Comparison of ENCODE assay signal across 11 cellular contexts in genomic region chr2:1750270-1750934, GRCh38. TPM values are rescaled to one million over a fixed set of nuclear protein-coding genes. Genes with fewer than 3 reads are reported as not detected.
DNase-seq lines count a peak whose midpoint lies in the region; ATAC-seq and TF ChIP-seq lines count a peak whose summit lies in the region.
"Had no signal": no experiment of that assay in that cellular context is flagged by ENCODE, and none has a peak within 500 bp of the region (broad histone marks: within the 10 kb centered on the region; RNA-seq: fewer than 3 reads in every experiment).

No MANE protein-coding gene starts in this region.

- peaks cover 4% of the 10 kb centered on the region for H3K36me3 Mint-ChIP-seq in activated CD8-positive, alpha-beta T cell treated with anti-CD3 and anti-CD28 coated beads, Interleukin-2, amount 10 ng/mL, durations not matched to agents 7 days and 5 days (ENCODE audit: low read depth)
- no peaks in the 10 kb centered on the region for H3K36me3 Mint-ChIP-seq in activated CD8-positive, alpha-beta T cell treated with anti-CD3 and anti-CD28 coated beads for 36 hours (ENCODE audit: low read depth)
- peaks cover 3% of the 10 kb centered on the region for H3K36me3 Mint-ChIP-seq in endodermal cell (ENCODE audit: low read depth)
- H3K36me3 Mint-ChIP-seq in type B pancreatic cell, result peaks cover 8% of the 10 kb centered on the region
- H3K36me3 Mint-ChIP-seq in GM23338 (ENCODE audit: low read depth), result peaks cover 31% of the 10 kb centered on the region
- H3K36me3 Mint-ChIP-seq: CD8-positive, alpha-beta memory T cell had no signal

- peak overlapping the region; percentile 90 for H3K27ac ChIP-seq in Panc1 (ENCODE audit: low read length)
- H3K27ac ChIP-seq in endodermal cell (ENCODE audit: low read depth, low read length), result no peak overlapping the region
- H3K27ac ChIP-seq in GM23338 (ENCODE audit: low read depth), result no peak overlapping the region

- ATAC-seq in activated CD8-positive, alpha-beta T cell treated with anti-CD3 and anti-CD28 coated beads, Interleukin-2, amount 10 ng/mL, durations not matched to agents 7 days and 5 days, result no peak
- ATAC-seq in activated CD8-positive, alpha-beta T cell treated with anti-CD3 and anti-CD28 coated beads for 36 hours, result no peak
- no peak; the same call in 1 of the 2 replicates for ATAC-seq in Panc1
- no peak for ATAC-seq in GM23338

- H3K79me2 ChIP-seq in GM23338 (replicated peaks; ENCODE audit: insufficient read depth), result no peaks in the 10 kb centered on the region

- H4K20me1 ChIP-seq in GM23338 (replicated peaks; ENCODE audit: insufficient read depth), result no peaks in the 10 kb centered on the region

- TF ChIP-seq CTCF in activated CD8-positive, alpha-beta T cell treated with anti-CD3 and anti-CD28 coated beads for 36 hours (IDR thresholded peaks at IDR 0.05), result no peak
- TF ChIP-seq CTCF in Panc1 (IDR thresholded peaks at IDR 0.05) (no peak), endodermal cell (conservative IDR thresholded peaks at IDR 0.05) (no peak), type B pancreatic cell (conservative IDR thresholded peaks at IDR 0.05) (no peak), GM23338 (conservative IDR thresholded peaks at IDR 0.05; ENCODE audit: low read depth in 2 of 2) (no peak)

- no peaks in the 10 kb centered on the region for H3K9me3 ChIP-seq in Panc1 (ENCODE audit: control insufficient read depth, insufficient read depth, low read depth, low read length)
- peaks cover 11% of the 10 kb centered on the region for H3K9me3 ChIP-seq in endodermal cell (ENCODE audit: control insufficient read depth, low read length)

- BruUV-seq in Panc1 (replicated peaks; lab: Mats Ljungman, UMichigan), result no TSS peak

- peaks cover 14% of the 10 kb centered on the region for H3K4me1 ChIP-seq in Panc1 (ENCODE audit: control insufficient read depth, insufficient read depth, low read length)
- no peaks in the 10 kb centered on the region for H3K4me1 ChIP-seq in endodermal cell (ENCODE audit: control insufficient read depth, insufficient read depth, low read length)
- H3K4me1 ChIP-seq in GM23338 (ENCODE audit: insufficient read depth), result peaks cover 2% of the 10 kb centered on the region; the same call in 1 of the 2 replicates

- CTCF ChIA-PET in activated CD8-positive, alpha-beta T cell treated with anti-CD3 and anti-CD28 coated beads, Interleukin-2, amount 10 ng/mL, durations not matched to agents 7 days and 5 days (lab: Charles Lee), result interaction anchor here (0.6 to 1.7 kb wide), 8 partner anchors 13 to 198 kb away, joined by 3 to 5 read pairs (median 4); no protein-coding TSS in a partner anchor
- CTCF ChIA-PET in activated CD8-positive, alpha-beta T cell treated with anti-CD3 and anti-CD28 coated beads for 36 hours (lab: Charles Lee), result interaction anchor here (0.6 to 2.2 kb wide), 8 partner anchors 9 to 126 kb away, joined by 3 to 7 read pairs (median 4); no protein-coding TSS in a partner anchor
- CTCF ChIA-PET in Panc1 (lab: Charles Lee), result interaction anchor here (0.6 to 1.2 kb wide), 10 partner anchors 8 to 199 kb away, joined by 3 to 6 read pairs (median 4); no protein-coding TSS in a partner anchor

- no peak overlapping the region for H3K27ac Mint-ChIP-seq in activated CD8-positive, alpha-beta T cell treated with anti-CD3 and anti-CD28 coated beads, Interleukin-2, amount 10 ng/mL, durations not matched to agents 7 days and 5 days
- H3K27ac Mint-ChIP-seq in activated CD8-positive, alpha-beta T cell treated with anti-CD3 and anti-CD28 coated beads for 36 hours, result no peak overlapping the region
- no peak overlapping the region for H3K27ac Mint-ChIP-seq in endodermal cell
- peak overlapping the region; percentile 66 for H3K27ac Mint-ChIP-seq in type B pancreatic cell
- H3K27ac Mint-ChIP-seq in GM23338, result no peak overlapping the region

- intact Hi-C loops in activated CD8-positive, alpha-beta T cell treated with anti-CD3 and anti-CD28 coated beads for 36 hours (cut with micrococcal nuclease), result no loop called here
- intact Hi-C loops in Panc1 (cut with micrococcal nuclease; ENCODE audit: unreplicated experiment), result loop anchor here (5.0 kb wide), 1 partner anchor 198 kb away; no protein-coding TSS in a partner anchor

- H3K27me3 ChIP-seq in Panc1 (ENCODE audit: control insufficient read depth, insufficient read depth, low read length) (no peaks in the 10 kb centered on the region), endodermal cell (ENCODE audit: control insufficient read depth, insufficient read depth, low read length, poor library complexity, severe bottlenecking) (no peaks in the 10 kb centered on the region), GM23338 (ENCODE audit: insufficient read depth) (peaks cover 35% of the 10 kb centered on the region)

- no peaks in the 10 kb centered on the region for H3K9me3 Mint-ChIP-seq in activated CD8-positive, alpha-beta T cell treated with anti-CD3 and anti-CD28 coated beads, Interleukin-2, amount 10 ng/mL, durations not matched to agents 7 days and 5 days (ENCODE audit: insufficient read depth)
- H3K9me3 Mint-ChIP-seq in activated CD8-positive, alpha-beta T cell treated with anti-CD3 and anti-CD28 coated beads for 36 hours, result peaks cover 4% of the 10 kb centered on the region
- H3K9me3 Mint-ChIP-seq in endodermal cell (peaks cover 26% of the 10 kb centered on the region), type B pancreatic cell (peaks cover 4% of the 10 kb centered on the region), GM23338 (peaks cover 27% of the 10 kb centered on the region)

- WGBS in endodermal cell (ENCODE audit: insufficient coverage in 1 of 2, insufficient read length in 1 of 2), 2 experiments, result 54 to 100% methylated on average over 1 to 4 of the region's 5 CpGs

- no peak overlapping the region for H3K4me3 ChIP-seq in Panc1 (ENCODE audit: low read depth in 2 of 2, low read length in 2 of 2)
- no peak overlapping the region for H3K4me3 ChIP-seq in endodermal cell (ENCODE audit: low read length)
- H3K4me3 ChIP-seq in GM23338, result no peak overlapping the region

- H3K9me2 ChIP-seq in GM23338 (ENCODE audit: insufficient read depth), result no peaks in the 10 kb centered on the region

- peak; percentile 2 for DNase-seq in activated CD8-positive, alpha-beta T cell treated with anti-CD3 and anti-CD28 coated beads, Interleukin-2, amount 10 ng/mL, durations not matched to agents 7 days and 5 days
- no peak for DNase-seq in activated CD8-positive, alpha-beta T cell treated with anti-CD3 and anti-CD28 coated beads for 36 hours
- DNase-seq in Panc1 (ENCODE audit: low read depth, low spot score) (no peak), endodermal cell (peak; percentile 5), type B pancreatic cell (ENCODE audit: extremely low spot score, unreplicated experiment) (no peak), GM23338 (ENCODE audit: low spot score) (no peak), NCI-H345 (lab: John Stamatoyannopoulos, UW) (no peak), hypothalamus (lab: John Stamatoyannopoulos, UW) (no peak)
- DNase-seq: KG1 had no signal

- no peaks in the 10 kb centered on the region for H3K36me3 ChIP-seq in Panc1 (ENCODE audit: control insufficient read depth, insufficient read depth, low read length)
- no peaks in the 10 kb centered on the region for H3K36me3 ChIP-seq in endodermal cell (ENCODE audit: control insufficient read depth, insufficient read depth, low read length)
- no peaks in the 10 kb centered on the region for H3K36me3 ChIP-seq in GM23338 (ENCODE audit: insufficient read depth)

- no peaks in the 10 kb centered on the region for H3K4me1 Mint-ChIP-seq in activated CD8-positive, alpha-beta T cell treated with anti-CD3 and anti-CD28 coated beads, Interleukin-2, amount 10 ng/mL, durations not matched to agents 7 days and 5 days (ENCODE audit: low read depth)
- H3K4me1 Mint-ChIP-seq in activated CD8-positive, alpha-beta T cell treated with anti-CD3 and anti-CD28 coated beads for 36 hours (ENCODE audit: low read depth), result no peaks in the 10 kb centered on the region
- H3K4me1 Mint-ChIP-seq in endodermal cell (peaks cover 2% of the 10 kb centered on the region), type B pancreatic cell (ENCODE audit: unreplicated experiment) (peaks cover 6% of the 10 kb centered on the region), GM23338 (peaks cover 6% of the 10 kb centered on the region)

- no peak overlapping the region for H3K4me3 Mint-ChIP-seq in activated CD8-positive, alpha-beta T cell treated with anti-CD3 and anti-CD28 coated beads, Interleukin-2, amount 10 ng/mL, durations not matched to agents 7 days and 5 days
- H3K4me3 Mint-ChIP-seq in activated CD8-positive, alpha-beta T cell treated with anti-CD3 and anti-CD28 coated beads for 36 hours, result no peak overlapping the region
- no peak overlapping the region for H3K4me3 Mint-ChIP-seq in endodermal cell
- no peak overlapping the region for H3K4me3 Mint-ChIP-seq in type B pancreatic cell
- no peak overlapping the region for H3K4me3 Mint-ChIP-seq in GM23338
- H3K4me3 Mint-ChIP-seq: CD8-positive, alpha-beta memory T cell had no signal

- H3K4me2 ChIP-seq in GM23338, result no peak overlapping the region

- POLR2A ChIA-PET in activated CD8-positive, alpha-beta T cell treated with anti-CD3 and anti-CD28 coated beads, Interleukin-2, amount 10 ng/mL, durations not matched to agents 7 days and 5 days (lab: Charles Lee), result no interaction called here
- POLR2A ChIA-PET in activated CD8-positive, alpha-beta T cell treated with anti-CD3 and anti-CD28 coated beads for 36 hours (lab: Charles Lee), result no interaction called here
- POLR2A ChIA-PET in Panc1 (lab: Charles Lee), result no interaction called here

- no peak overlapping the region for H2AFZ ChIP-seq in GM23338

- H3F3A ChIP-seq in GM23338 (replicated peaks; ENCODE audit: low read depth), result no peaks in the 10 kb centered on the region

- in situ Hi-C loops in Panc1 (cut with HindIII; ENCODE audit: low pct_unique_long_range_greater_than_20kb, low sequenced_read_pairs), result no loop called here

- no peak overlapping the region for H3K9ac ChIP-seq in endodermal cell (ENCODE audit: extremely low read depth, low read length, poor library complexity, severe bottlenecking)

- H3K27me3 Mint-ChIP-seq in activated CD8-positive, alpha-beta T cell treated with anti-CD3 and anti-CD28 coated beads, Interleukin-2, amount 10 ng/mL, durations not matched to agents 7 days and 5 days (ENCODE audit: low read depth), result peaks cover 12% of the 10 kb centered on the region
- peaks cover 25% of the 10 kb centered on the region for H3K27me3 Mint-ChIP-seq in activated CD8-positive, alpha-beta T cell treated with anti-CD3 and anti-CD28 coated beads for 36 hours
- H3K27me3 Mint-ChIP-seq in endodermal cell (ENCODE audit: insufficient read depth), result peaks cover 54% of the 10 kb centered on the region
- H3K27me3 Mint-ChIP-seq in type B pancreatic cell, result peaks cover 47% of the 10 kb centered on the region
- H3K27me3 Mint-ChIP-seq in GM23338 (ENCODE audit: insufficient read depth, low read depth, poor library complexity), result peaks cover 23% of the 10 kb centered on the region

RNA-seq across cellular contexts. Expression of gene PXDN, which starts 6.1 kb away (rescaled TPM):
- total RNA-seq in activated CD8-positive, alpha-beta T cell treated with anti-CD3 and anti-CD28 coated beads, Interleukin-2, amount 10 ng/mL, durations not matched to agents 7 days and 5 days, result under 1 TPM; 0.26 to 0.92 TPM
- under 1 TPM; 0.58 to 0.83 TPM for total RNA-seq in activated CD8-positive, alpha-beta T cell treated with anti-CD3 and anti-CD28 coated beads for 36 hours
- total RNA-seq in Panc1 (2021; ENCODE audit: unreplicated experiment) (2.5 TPM), endodermal cell (100 to 1,000 TPM; 212 to 247 TPM), type B pancreatic cell (ENCODE audit: low replicate concordance) (58.4 and 150 TPM in 2 replicates)
- 4.5 TPM for polyA plus RNA-seq in Panc1 (2012; ENCODE audit: insufficient read length)
- 106 TPM for polyA plus RNA-seq in endodermal cell (2013, experiment 1 of 2)
- polyA plus RNA-seq in endodermal cell (2013, experiment 2 of 2), result 104 TPM
- 216 and 225 TPM in 2 replicates for total RNA-seq in GM23338 (2014; rRNA removed; shearing (Covaris generic))
- 38.5 and 42.2 TPM in 2 replicates for polyA plus RNA-seq in GM23338 (2016; fragmentation: Nextera tagmentation; extraction: Ambion mirVana)
- total RNA-seq: Calu3 had no signal

Comparison
In these comparisons a context has a peak if more than half of its experiments do, and no peak if none do; other contexts are left out.
1. DNase-seq: peak in activated CD8-positive, alpha-beta T cell treated with anti-CD3 and anti-CD28 coated beads, Interleukin-2, amount 10 ng/mL, durations not matched to agents 7 days and 5 days (single experiment) and endodermal cell (single experiment); none in activated CD8-positive, alpha-beta T cell treated with anti-CD3 and anti-CD28 coated beads for 36 hours (single experiment), Panc1 (single experiment), type B pancreatic cell (single experiment), GM23338 (single experiment), NCI-H345 (single experiment) and hypothalamus (0 of 51).
2. RNA of gene PXDN, which starts 6.1 kb away (total RNA-seq): 212 to 247 TPM in endodermal cell, 216 to 225 TPM in GM23338 and 58.4 to 150 TPM in type B pancreatic cell; 2.5 TPM in Panc1 (single experiment), 0.26 to 0.92 TPM in activated CD8-positive, alpha-beta T cell treated with anti-CD3 and anti-CD28 coated beads, Interleukin-2, amount 10 ng/mL, durations not matched to agents 7 days and 5 days and 0.58 to 0.83 TPM in activated CD8-positive, alpha-beta T cell treated with anti-CD3 and anti-CD28 coated beads for 36 hours; every median in the first group is over 10 times any median in the second.